ENCODE assay signal across 8 cellular contexts in genomic region chr13:31424130-31424729, GRCh38.
DNase-seq lines count a peak whose midpoint lies in the region; ATAC-seq, FAIRE-seq and TF ChIP-seq lines count a peak whose summit lies in the region.

No MANE protein-coding gene starts in this region.

- peak; percentile 73 to 84 for TF ChIP-seq RAD21 in A549 (conservative IDR thresholded peaks at IDR 0.05 in 1 of 2, IDR thresholded peaks at IDR 0.05 in 1 of 2)

- ATAC-seq in A549 (peak; percentile 99 to 100), GM18499 (IDR thresholded peaks at IDR 0.05; ENCODE audit: insufficient read depth, unreplicated experiment) (peak; percentile 80), HG02852 (IDR thresholded peaks at IDR 0.05; ENCODE audit: unreplicated experiment) (peak; percentile 93)

- POLR2A ChIA-PET in A549 (lab: Yijun Ruan, JAX) = no interaction called here

- no peak for TF ChIP-seq POLR2A in A549 (IDR thresholded peaks at IDR 0.05; ENCODE audit: low read length)

- TF ChIP-seq EP300 in A549 (IDR thresholded peaks at IDR 0.05) = no peak

- 0% methylated on average over 5 of the region's 6 CpGs for WGBS in A549 (ENCODE audit: missing lambda C conversion rate)

- CTCF ChIA-PET in A549 (lab: Yijun Ruan, JAX) = interaction anchor here (0.5 to 10.0 kb wide), 29 partner anchors 10 to 366 kb away, joined by 3 to 101 read pairs (median 3); no protein-coding TSS in a partner anchor

- peak; percentile 60 to 75 for DNase-seq in A549 (ENCODE audit: low read depth in 1 of 2, low spot score in 1 of 2)
- peak; percentile 33 for DNase-seq in NCI-H1694 treated with DMSO at 0.1 percent for 48 hours (lab: John Stamatoyannopoulos, UW)
- DNase-seq in T-helper 9 cell = peak; percentile 32
- DNase-seq in brain pericyte (ENCODE audit: low read depth, low spot score) = peak; percentile 54
- DNase-seq in inferior parietal cortex (ENCODE audit: extremely low spot score) = peak; percentile 77
- peak; percentile 39 to 40 for DNase-seq in stimulated activated CD4-positive, alpha-beta T cell treated with anti-CD3 and anti-CD28 coated beads, Interleukin-15, amount 100 ng/mL, for 48 hours (ENCODE audit: low read depth in 2 of 2)

- no peak overlapping the region for H3K4me3 ChIP-seq in A549

- H3K9me3 ChIP-seq in A549 = no peaks in the 10 kb centered on the region

- H3K27ac ChIP-seq in A549 = no peak overlapping the region

- no peaks in the 10 kb centered on the region for H3K4me1 ChIP-seq in A549

- H3K4me2 ChIP-seq in A549 = peak overlapping the region; percentile 53

- FAIRE-seq in A549 (lab: Jason Lieb, UNC) = peak; percentile 76

- peak; percentile 64 for TF ChIP-seq CTCF in A549 (IDR thresholded peaks at IDR 0.05)

TF ChIP-seq in A549, 52 proteins besides CTCF, POLR2A, EP300 and RAD21:
- TF ChIP-seq SMC3 (IDR thresholded peaks at IDR 0.05) (peak; percentile 73), RNF2 (IDR thresholded peaks at IDR 0.05; ENCODE audit: borderline replicate concordance, low read depth) (no peak), ZFP36 (IDR thresholded peaks at IDR 0.05; ENCODE audit: borderline replicate concordance, partially characterized antibody) (peak; percentile 9)
